In genomic region chr21:14603202-14603601, GRCh38 we compare ENCODE assay signal across 14 cellular contexts. TPM values are rescaled to one million over a fixed set of nuclear protein-coding genes. Genes with fewer than 3 reads are reported as not detected.
DNase-seq lines count a peak whose midpoint lies in the region.
"Had no signal": no experiment of that assay in that cellular context is flagged by ENCODE, and none has a peak within 500 bp of the region (broad histone marks: within the 10 kb centered on the region; RNA-seq: fewer than 3 reads in every experiment).

No MANE protein-coding gene starts in this region.

- no peaks in the 10 kb centered on the region for H3K36me3 ChIP-seq in CD4-positive, alpha-beta memory T cell (ENCODE audit: insufficient read depth, low read length)
- no peaks in the 10 kb centered on the region for H3K36me3 ChIP-seq in HUES48 (ENCODE audit: control insufficient read depth, insufficient read depth, low read length)
- H3K36me3 ChIP-seq: vagina had no signal

- no peaks in the 10 kb centered on the region for H3K9me3 ChIP-seq in CD4-positive, alpha-beta memory T cell (ENCODE audit: control insufficient read depth in 1 of 2, low read length in 2 of 2)
- 0 out of 2 replicates have a peak, but pooled peaks cover 2% of the 10 kb centered on the region for H3K9me3 ChIP-seq in HUES48 (ENCODE audit: control insufficient read depth, insufficient read depth, low read length)
- H3K9me3 ChIP-seq: body of pancreas, vagina had no signal

- H3K4me3 ChIP-seq in CD4-positive, alpha-beta memory T cell (ENCODE audit: low read length in 2 of 2) = no peak overlapping the region
- H3K4me3 ChIP-seq in HUES48 (ENCODE audit: low read depth, low read length) = no peak overlapping the region
- H3K4me3 ChIP-seq: body of pancreas, vagina had no signal

- intact Hi-C loops in CD4-positive, alpha-beta memory T cell (cut with micrococcal nuclease) = loop anchor here (5.0 kb wide), 1 partner anchor 111 kb away; no protein-coding TSS in a partner anchor

- H3K9ac ChIP-seq in HUES48 (ENCODE audit: low read depth, low read length) = no peak overlapping the region

- no peak for DNase-seq in CD4-positive, alpha-beta memory T cell
- peak; percentile 2 for DNase-seq in glomerular visceral epithelial cell (ENCODE audit: extremely low spot score)
- DNase-seq in HuH-7 (ENCODE audit: low spot score) = no peak
- DNase-seq in NCI-H345 treated with DMSO at 0.1 percent for 48 hours (lab: John Stamatoyannopoulos, UW; ENCODE audit: unreplicated experiment) = no peak
- DNase-seq in midbrain (lab: John Stamatoyannopoulos, UW) = no peak
- no peak for DNase-seq in C1 segment of cervical spinal cord (lab: John Stamatoyannopoulos, UW)
- DNase-seq: body of pancreas; NCI-H748 treated with DMSO at 0.1 percent for 48 hours; nephron progenitor cell; stimulated activated CD4-positive, alpha-beta T cell treated with anti-CD3 and anti-CD28 coated beads, Interleukin-4, amount 100 ng/mL, for 1 hour had no signal

- CTCF ChIA-PET in CD4-positive, alpha-beta memory T cell (lab: Charles Lee; ENCODE audit: partially characterized antibody) = interaction anchor here (0.9 to 2.2 kb wide), 7 partner anchors 11 to 133 kb away, joined by 3 to 5 read pairs (median 5); no protein-coding TSS in a partner anchor

- no peaks in the 10 kb centered on the region for H3K27me3 Mint-ChIP-seq in CD4-positive, alpha-beta memory T cell
- no peaks in the 10 kb centered on the region for H3K27me3 Mint-ChIP-seq in activated naive CD8-positive, alpha-beta T cell

- H3K4me3 Mint-ChIP-seq in CD4-positive, alpha-beta memory T cell = peak overlapping the region; percentile 17 to 81 (median 76)
- peak overlapping the region; percentile 58 for H3K4me3 Mint-ChIP-seq in activated naive CD8-positive, alpha-beta T cell
- H3K4me3 Mint-ChIP-seq: nephron progenitor cell had no signal

- peaks cover 17 to 27% (median 20%) of the 10 kb centered on the region in 4 donors for H3K4me1 Mint-ChIP-seq in CD4-positive, alpha-beta memory T cell
- H3K4me1 Mint-ChIP-seq in activated naive CD8-positive, alpha-beta T cell (ENCODE audit: low read depth) = peaks cover 25% of the 10 kb centered on the region
- H3K4me1 Mint-ChIP-seq: nephron progenitor cell had no signal

- no peaks in the 10 kb centered on the region for H3K27me3 ChIP-seq in CD4-positive, alpha-beta memory T cell (ENCODE audit: insufficient read depth, low read length)
- no peaks in the 10 kb centered on the region for H3K27me3 ChIP-seq in HUES48 (ENCODE audit: control insufficient read depth, insufficient read depth, low read length)
- H3K27me3 ChIP-seq: body of pancreas, vagina had no signal

- peaks cover 20% of the 10 kb centered on the region for H3K4me1 ChIP-seq in CD4-positive, alpha-beta memory T cell (ENCODE audit: insufficient read depth, low read length)
- H3K4me1 ChIP-seq in HUES48 (ENCODE audit: control insufficient read depth, insufficient read depth, low read length) = peaks cover 23% of the 10 kb centered on the region
- H3K4me1 ChIP-seq: body of pancreas had no signal

- no peak overlapping the region for H3K27ac ChIP-seq in CD4-positive, alpha-beta memory T cell (ENCODE audit: low read depth, low read length)
- peak overlapping the region; percentile 23 for H3K27ac ChIP-seq in HUES48 (ENCODE audit: low read depth, low read length)
- H3K27ac ChIP-seq: body of pancreas, vagina, VCaP had no signal

- POLR2A ChIA-PET in CD4-positive, alpha-beta memory T cell (lab: Charles Lee; ENCODE audit: partially characterized antibody) = interaction anchor here (0.7 to 1.8 kb wide), 5 partner anchors 11 to 135 kb away, joined by 3 to 11 read pairs (median 4); no protein-coding TSS in a partner anchor

- H3K36me3 Mint-ChIP-seq in CD4-positive, alpha-beta memory T cell = no peaks in the 10 kb centered on the region
- H3K36me3 Mint-ChIP-seq in activated naive CD8-positive, alpha-beta T cell = peaks cover 4% of the 10 kb centered on the region

- peak overlapping the region in 1 of 7 donors; percentile 43 for H3K27ac Mint-ChIP-seq in CD4-positive, alpha-beta memory T cell
- H3K27ac Mint-ChIP-seq in activated naive CD8-positive, alpha-beta T cell = peak overlapping the region; percentile 1
- H3K27ac Mint-ChIP-seq: nephron progenitor cell had no signal

- no peaks in the 10 kb centered on the region for H3K9me3 Mint-ChIP-seq in CD4-positive, alpha-beta memory T cell
- no peaks in the 10 kb centered on the region for H3K9me3 Mint-ChIP-seq in activated naive CD8-positive, alpha-beta T cell (ENCODE audit: low read depth)
- H3K9me3 Mint-ChIP-seq: nephron progenitor cell had no signal

RNA-seq across cellular contexts. Expression of gene SAMSN1, which starts 57.1 kb away (rescaled TPM):
- total RNA-seq in CD4-positive, alpha-beta memory T cell = 10 to 100 TPM; 58.0 to 59.5 TPM
- polyA plus RNA-seq in CD4-positive, alpha-beta memory T cell = 10 to 100 TPM; 50.8 to 56.3 TPM
